ENCODE assay signal across 1 cellular context in the genomic region with DNA sequence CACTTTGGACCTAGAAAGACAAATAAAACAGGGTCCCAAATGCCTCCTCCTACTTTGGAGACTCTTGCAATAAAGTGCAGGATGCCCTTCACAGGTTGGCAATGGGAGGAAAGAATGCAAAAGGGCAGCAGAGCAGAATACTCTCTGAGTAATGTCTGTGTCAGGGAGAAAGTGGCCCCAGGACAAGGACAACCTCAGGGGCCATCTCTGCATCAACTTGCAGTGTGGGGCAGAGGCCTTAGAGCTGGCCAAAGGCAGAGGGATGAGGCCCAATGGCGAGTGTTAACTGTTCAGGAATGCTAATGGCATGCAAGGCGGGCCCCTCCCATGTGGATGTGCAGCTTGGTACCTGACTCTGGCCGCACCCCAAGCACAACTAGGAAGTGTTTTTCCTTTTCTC.
TF ChIP-seq lines count a peak whose summit lies in the region.

No MANE protein-coding gene starts in this region.

TF ChIP-seq in A549, 52 proteins besides CTCF, POLR2A, EP300 and RAD21 (continued from another document):
- TF ChIP-seq ESRRA (IDR thresholded peaks at IDR 0.05; ENCODE audit: borderline replicate concordance, low read length) (peak; percentile 76; the same call in 1 of the 2 replicates), SREBF2 (IDR thresholded peaks at IDR 0.05) (no peak), HOXB13 (CRISPR knock-in tag; IDR thresholded peaks at IDR 0.05; ENCODE audit: low read depth) (peak; percentile 72; the same call in 1 of the 2 replicates), FOSL2 (IDR thresholded peaks at IDR 0.05) (no peak), FOSL2 (CRISPR knock-in tag; IDR thresholded peaks at IDR 0.05) (peak; percentile 66; the same call in 1 of the 2 replicates), CHD4 (IDR thresholded peaks at IDR 0.05; ENCODE audit: borderline replicate concordance) (no peak), CEBPB (IDR thresholded peaks at IDR 0.05) (peak in 1 of 2 experiments; percentile 63; a peak in 2 of 4 replicates), HDAC2 (IDR thresholded peaks at IDR 0.05) (no peak), BHLHE40 (IDR thresholded peaks at IDR 0.05; ENCODE audit: low read depth, low read length) (no peak), JUNB (IDR thresholded peaks at IDR 0.05) (0 out of 2 replicates have a peak, but pooled peaks have one; percentile 11), PBX3 (IDR thresholded peaks at IDR 0.05) (0 out of 2 replicates have a peak, but pooled peaks have one; percentile 17), ATOH8 (CRISPR knock-in tag; IDR thresholded peaks at IDR 0.05; ENCODE audit: low read depth) (peak; percentile 29; the same call in 1 of the 2 replicates)
